2 cellular contexts compared by ENCODE assay signal in genomic region chr19:5974721-5975387, GRCh38.
TF ChIP-seq lines count a peak whose summit lies in the region.

No MANE protein-coding gene starts in this region.

TF ChIP-seq in K562, 482 proteins besides CTCF, POLR2A, EP300 and RAD21:
- no peak for TF ChIP-seq SMARCB1 (IDR thresholded peaks at IDR 0.05; ENCODE audit: insufficient read length, low read depth)
TF ChIP-seq in K562: peak in this region for 0.

TF ChIP-seq in SK-N-SH, 30 proteins besides CTCF, POLR2A, EP300 and RAD21:
- TF ChIP-seq RFX5 (IDR thresholded peaks at IDR 0.05; ENCODE audit: low read length) (no peak), ZBTB33 (IDR thresholded peaks at IDR 0.05; ENCODE audit: borderline replicate concordance, low read depth) (no peak), FOXM1 (IDR thresholded peaks at IDR 0.05; ENCODE audit: low read depth) (no peak), MXI1 (IDR thresholded peaks at IDR 0.05; ENCODE audit: low read depth, low read length) (no peak), MAX (IDR thresholded peaks at IDR 0.05; ENCODE audit: low read depth) (no peak), TEAD4 (IDR thresholded peaks at IDR 0.05; ENCODE audit: borderline replicate concordance, insufficient read depth) (no peak), SMC3 (IDR thresholded peaks at IDR 0.05; ENCODE audit: low read depth, low read length) (no peak), PBX3 (IDR thresholded peaks at IDR 0.05) (no peak), TAF1 (IDR thresholded peaks at IDR 0.05; ENCODE audit: borderline replicate concordance, low read depth, low read length) (no peak), NRF1 (IDR thresholded peaks at IDR 0.05; ENCODE audit: low read depth, low read length) (no peak), YY1 (IDR thresholded peaks at IDR 0.05; ENCODE audit: low read depth) (no peak), SIN3A (IDR thresholded peaks at IDR 0.05; ENCODE audit: borderline replicate concordance, low read depth, low read length) (no peak), JUND (IDR thresholded peaks at IDR 0.05) (no peak), EZH2phosphoT487 (IDR thresholded peaks at IDR 0.05; ENCODE audit: borderline replicate concordance, low read depth) (no peak)
